ENCODE assay signal across 8 cellular contexts in genomic region chr12:89708793-89709156, GRCh38. TPM values are rescaled to one million over a fixed set of nuclear protein-coding genes. Genes with fewer than 3 reads are reported as not detected.
A peak's percentile ranks its signal among the peaks of the same experiment; 100 is the strongest.
DNase-seq lines count a peak whose midpoint lies in the region; ATAC-seq lines count a peak whose summit lies in the region.

TSS of gene ATP2B1 (minus strand) at chr12:89708838. CDS start at chr12:89655886, 52,952 bp downstream.

- peak; percentile 84 to 89 (median 88) for DNase-seq in CD4-positive, alpha-beta memory T cell
- peak; percentile 82 for DNase-seq in NOMO-1 treated with DMSO at 0.1 percent for 48 hours (lab: John Stamatoyannopoulos, UW; ENCODE audit: unreplicated experiment)
- DNase-seq in activated CD8-positive, alpha-beta memory T cell treated with anti-CD3 and anti-CD28 coated beads, Interleukin-2, amount 50 U/mL, for 24 hours (ENCODE audit: extremely low read depth): peak; percentile 47
- DNase-seq in midbrain (lab: John Stamatoyannopoulos, UW): peak; percentile 79
- DNase-seq in stimulated activated CD8-positive, alpha-beta memory T cell treated with anti-CD3 and anti-CD28 coated beads, Interleukin-2, amount 100 ng/mL, for 48 hours (ENCODE audit: low read depth in 2 of 2): peak; percentile 69 to 78

- intact Hi-C loops in CD4-positive, alpha-beta memory T cell (cut with micrococcal nuclease): loop anchor here (1.0 to 5.0 kb wide), 9 partner anchors 46 to 395 kb away; partner anchors contain the start of genes DUSP6 and POC1B

- no peaks in the 10 kb centered on the region for H3K9me3 ChIP-seq in CD4-positive, alpha-beta memory T cell (ENCODE audit: control insufficient read depth in 1 of 2, low read length in 2 of 2)

- H3K9me3 Mint-ChIP-seq in CD4-positive, alpha-beta memory T cell: peaks cover 0 to 9% (median 0%) of the 10 kb centered on the region in 8 donors

- H3K36me3 Mint-ChIP-seq in CD4-positive, alpha-beta memory T cell: peaks cover 3 to 23% of the 10 kb centered on the region in 2 donors

- H3K4me3 Mint-ChIP-seq in CD4-positive, alpha-beta memory T cell: peak within 1 kb of the TSS; percentile 92 to 99 (median 97)

- H3K27ac ChIP-seq in CD4-positive, alpha-beta memory T cell (ENCODE audit: low read depth, low read length): peak within 1 kb of the TSS; percentile 95

- peak; percentile 58 for ATAC-seq in GM19397 (IDR thresholded peaks at IDR 0.05; ENCODE audit: unreplicated experiment)
- ATAC-seq in HG03565 (IDR thresholded peaks at IDR 0.05; ENCODE audit: unreplicated experiment): peak; percentile 52

- H3K4me1 ChIP-seq in CD4-positive, alpha-beta memory T cell (ENCODE audit: insufficient read depth, low read length): peaks cover 47% of the 10 kb centered on the region

- peak within 1 kb of the TSS; percentile 81 to 89 for H3K4me3 ChIP-seq in CD4-positive, alpha-beta memory T cell (ENCODE audit: low read length in 2 of 2)

- POLR2A ChIA-PET in CD4-positive, alpha-beta memory T cell (lab: Charles Lee; ENCODE audit: partially characterized antibody): interaction anchor here (0.6 to 10.6 kb wide), 69 partner anchors 8 to 394 kb away, joined by 3 to 296 read pairs (median 5); partner anchors contain the start of genes DUSP6, GALNT4 and POC1B

- H3K27me3 ChIP-seq in CD4-positive, alpha-beta memory T cell (ENCODE audit: insufficient read depth, low read length): no peaks in the 10 kb centered on the region

- H3K4me1 Mint-ChIP-seq in CD4-positive, alpha-beta memory T cell: peaks cover 28 to 60% (median 39%) of the 10 kb centered on the region in 4 donors

- H3K27ac Mint-ChIP-seq in CD4-positive, alpha-beta memory T cell: peak within 1 kb of the TSS; percentile 97 to 99 (median 98)

- in situ Hi-C loops in endometrial microvascular endothelial cells (cut with HindIII; ENCODE audit: inconsistent ontology term, low pct_unique_long_range_greater_than_20kb, low sequenced_read_pairs): no loop called here

- CTCF ChIA-PET in CD4-positive, alpha-beta memory T cell (lab: Charles Lee; ENCODE audit: partially characterized antibody): interaction anchor here (1.3 to 2.4 kb wide), 7 partner anchors 48 to 393 kb away, joined by 4 to 12 read pairs (median 8); no protein-coding TSS in a partner anchor

- H3K36me3 ChIP-seq in CD4-positive, alpha-beta memory T cell (ENCODE audit: insufficient read depth, low read length): no peaks in the 10 kb centered on the region

- H3K27me3 Mint-ChIP-seq in CD4-positive, alpha-beta memory T cell: peaks cover 0 to 2% of the 10 kb centered on the region in 2 donors

RNA-seq across cellular contexts. Expression of gene ATP2B1, which starts in this region (rescaled TPM):
- total RNA-seq in CD4-positive, alpha-beta memory T cell: 10 to 100 TPM; 84.2 to 86.0 TPM
- 10 to 100 TPM; 57.3 to 61.0 TPM for polyA plus RNA-seq in CD4-positive, alpha-beta memory T cell
- total RNA-seq in endometrial microvascular endothelial cells (ENCODE audit: inconsistent ontology term): 60.2 TPM

Comparison
In these comparisons a context has a peak if more than half of its experiments do, and no peak if none do; other contexts are left out.
1. Peak in every context shown above with its lines: DNase-seq, ATAC-seq, H3K4me3 ChIP-seq and H3K27ac ChIP-seq.